1 cellular context compared by ENCODE assay signal in genomic region chr3:69013256-69014021, GRCh38.
TF ChIP-seq lines count a peak whose summit lies in the region.

TSS of gene EOGT (minus strand) at chr3:69013684. CDS start at chr3:69009846, 3,838 bp downstream.

TF ChIP-seq in HepG2, 621 proteins besides CTCF, POLR2A, EP300 and RAD21 (continued from another document):
- TF ChIP-seq TFDP1 (CRISPR knock-in tag; IDR thresholded peaks at IDR 0.05; ENCODE audit: borderline replicate concordance) (peak; percentile 82; the same call in 1 of the 2 replicates), SIX4 (CRISPR knock-in tag; IDR thresholded peaks at IDR 0.05) (no peak), ZEB1 (IDR thresholded peaks at IDR 0.05; ENCODE audit: insufficient replicate concordance, low read depth) (no peak), ZNF580 (CRISPR knock-in tag; IDR thresholded peaks at IDR 0.05; ENCODE audit: borderline replicate concordance, low read depth) (peak; percentile 87; the same call in 1 of the 2 replicates), ZNF557 (CRISPR knock-in tag; IDR thresholded peaks at IDR 0.05) (no peak), ZNF180 (CRISPR knock-in tag; IDR thresholded peaks at IDR 0.05; ENCODE audit: borderline replicate concordance, low read depth) (no peak), NKX3-1 (CRISPR knock-in tag; IDR thresholded peaks at IDR 0.05) (peak; percentile 82; the same call in 1 of the 2 replicates), ZNF713 (CRISPR knock-in tag; IDR thresholded peaks at IDR 0.05) (peak; percentile 40; the same call in 1 of the 2 replicates), ZNF44 (CRISPR knock-in tag; IDR thresholded peaks at IDR 0.05) (no peak), ZNF7 (CRISPR knock-in tag; IDR thresholded peaks at IDR 0.05) (no peak), TCF7L2 (IDR thresholded peaks at IDR 0.05; ENCODE audit: low read depth, low read length) (no peak), XRCC5 (optimal IDR thresholded peaks at IDR 0.05; ENCODE audit: low read length) (peak; percentile 88), ZFYVE20 (CRISPR knock-in tag; IDR thresholded peaks at IDR 0.05; ENCODE audit: borderline replicate concordance, low read depth) (0 out of 2 replicates have a peak, but pooled peaks have one; percentile 46), ZGPAT (CRISPR knock-in tag; IDR thresholded peaks at IDR 0.05) (peak; percentile 97), FOSL1 (CRISPR knock-in tag; IDR thresholded peaks at IDR 0.05; ENCODE audit: borderline replicate concordance) (no peak), ZNF720 (CRISPR knock-in tag; IDR thresholded peaks at IDR 0.05) (no peak), NBN (conservative IDR thresholded peaks at IDR 0.05) (no peak), RBM22 (optimal IDR thresholded peaks at IDR 0.05; ENCODE audit: low read length) (peak; percentile 62), TFAP4 (IDR thresholded peaks at IDR 0.05; ENCODE audit: borderline replicate concordance, low read depth) (peak; percentile 74; the same call in 1 of the 2 replicates), ZNF143 (CRISPR knock-in tag; IDR thresholded peaks at IDR 0.05) (0 out of 2 replicates have a peak, but pooled peaks have one; percentile 51), MLX (CRISPR knock-in tag; IDR thresholded peaks at IDR 0.05) (no peak), MTF1 (CRISPR knock-in tag; IDR thresholded peaks at IDR 0.05) (no peak), ZNF761 (CRISPR knock-in tag; conservative IDR thresholded peaks at IDR 0.05) (peak; percentile 59; the same call in 1 of the 2 replicates), RARA (CRISPR knock-in tag; IDR thresholded peaks at IDR 0.05) (peak; percentile 17; the same call in 1 of the 2 replicates), PHF21A (CRISPR knock-in tag; IDR thresholded peaks at IDR 0.05) (peak; percentile 87), ZNF318 (CRISPR knock-in tag; IDR thresholded peaks at IDR 0.05) (no peak), ZNF362 (CRISPR knock-in tag; IDR thresholded peaks at IDR 0.05; ENCODE audit: borderline replicate concordance) (no peak), KDM2A (CRISPR knock-in tag; IDR thresholded peaks at IDR 0.05; ENCODE audit: borderline replicate concordance, low read depth) (peak; percentile 97), GATAD2A (CRISPR knock-in tag; IDR thresholded peaks at IDR 0.05) (peak; percentile 52)
